8 cellular contexts compared by ENCODE assay signal in the genomic region with DNA sequence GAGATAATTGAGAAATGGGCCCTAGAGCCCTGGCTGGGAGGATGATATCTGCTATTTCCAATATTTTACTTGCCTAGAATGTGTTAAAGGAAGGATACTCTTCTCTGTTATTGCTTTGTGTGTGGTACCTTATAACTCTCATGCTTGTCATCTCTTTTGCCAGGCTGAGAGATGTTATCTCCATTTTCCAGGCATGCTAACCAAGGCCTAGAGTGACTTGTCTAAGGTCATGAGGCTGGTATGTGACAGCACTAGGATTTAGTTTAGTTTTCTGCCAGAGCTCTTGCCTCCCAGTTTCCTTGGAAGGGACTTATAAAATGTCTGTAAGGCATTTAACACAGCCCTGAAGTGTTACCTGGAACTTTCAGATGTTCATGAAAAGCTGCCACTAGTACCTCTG. TPM values are rescaled to one million over a fixed set of nuclear protein-coding genes. Genes with fewer than 3 reads are reported as not detected.
DNase-seq lines count a peak whose midpoint lies in the region; ATAC-seq and TF ChIP-seq lines count a peak whose summit lies in the region.

No MANE protein-coding gene starts in this region.

- no peaks in the 10 kb centered on the region for H3K9me2 ChIP-seq in PC-9 (ENCODE audit: insufficient read depth)

- H2AFZ ChIP-seq in PC-9 = no peak overlapping the region

- H3K9me3 ChIP-seq in CD8-positive, alpha-beta memory T cell (ENCODE audit: low read length) = no peaks in the 10 kb centered on the region
- H3K9me3 ChIP-seq in PC-9 (ENCODE audit: insufficient read depth, low read depth) = no peaks in the 10 kb centered on the region
- H3K9me3 ChIP-seq in endodermal cell (ENCODE audit: control insufficient read depth, low read length) = no peaks in the 10 kb centered on the region
- H3K9me3 ChIP-seq in ovary = no peaks in the 10 kb centered on the region

- DNase-seq in CD8-positive, alpha-beta memory T cell = no peak
- DNase-seq in PC-9 (no peak), endodermal cell (no peak), ovary (no peak), dedifferentiated amniotic fluid mesenchymal stem cell (ENCODE audit: extremely low spot score) (no peak), DMS153 treated with DMSO at 0.1 percent for 48 hours (lab: John Stamatoyannopoulos, UW; ENCODE audit: unreplicated experiment) (no peak), sciatic nerve (ENCODE audit: low spot score) (no peak)

- H3K36me3 Mint-ChIP-seq in CD8-positive, alpha-beta memory T cell = peaks cover 4 to 54% (median 10%) of the 10 kb centered on the region in 3 donors
- peaks cover 26% of the 10 kb centered on the region for H3K36me3 Mint-ChIP-seq in endodermal cell (ENCODE audit: low read depth)

- BruUV-seq in PC-9 (replicated peaks; lab: Mats Ljungman, UMichigan) = no TSS peak

- peaks cover 47 to 64% (median 52%) of the 10 kb centered on the region in 3 donors for H3K4me1 Mint-ChIP-seq in CD8-positive, alpha-beta memory T cell
- H3K4me1 Mint-ChIP-seq in endodermal cell = peaks cover 23% of the 10 kb centered on the region

- peak overlapping the region; percentile 95 for H3K4me3 ChIP-seq in CD8-positive, alpha-beta memory T cell (ENCODE audit: low read length)
- H3K4me3 ChIP-seq in PC-9 (peak overlapping the region; percentile 87), endodermal cell (ENCODE audit: low read length) (peak overlapping the region; percentile 85), ovary (peak overlapping the region; percentile 91)

- H3K4me1 ChIP-seq in CD8-positive, alpha-beta memory T cell (ENCODE audit: insufficient read depth, low read length) = peaks cover 38% of the 10 kb centered on the region
- H3K4me1 ChIP-seq in PC-9 (replicated peaks; ENCODE audit: insufficient read depth) = peaks cover 18% of the 10 kb centered on the region
- H3K4me1 ChIP-seq in endodermal cell (ENCODE audit: control insufficient read depth, insufficient read depth, low read length) = peaks cover 15% of the 10 kb centered on the region
- H3K4me1 ChIP-seq in ovary (ENCODE audit: insufficient read depth) = peaks cover 2% of the 10 kb centered on the region

- POLR2A ChIA-PET in CD8-positive, alpha-beta memory T cell (lab: Charles Lee) = interaction anchor here (0.6 to 4.0 kb wide), 11 partner anchors 8 to 834 kb away, joined by 3 to 20 read pairs (median 5); a partner anchor contains a TSS
- POLR2A ChIA-PET in PC-9 (lab: Charles Lee; ENCODE audit: unreplicated experiment) = interaction anchor here (0.6 to 0.9 kb wide), 2 partner anchors 131 to 156 kb away, joined by 3 to 7 read pairs; a partner anchor contains a TSS

- H3K79me2 ChIP-seq in PC-9 (ENCODE audit: low read depth) = peaks cover 56% of the 10 kb centered on the region

- TF ChIP-seq CTCF in PC-9 (conservative IDR thresholded peaks at IDR 0.05) = no peak
- TF ChIP-seq CTCF in endodermal cell (conservative IDR thresholded peaks at IDR 0.05) = no peak
- no peak for TF ChIP-seq CTCF in ovary (IDR thresholded peaks at IDR 0.05)

- H4K20me1 ChIP-seq in PC-9 (ENCODE audit: insufficient read depth) = peaks cover 56% of the 10 kb centered on the region

- no peak for TF ChIP-seq EP300 in ovary (IDR thresholded peaks at IDR 0.05)

- peaks cover 0 to 2% of the 10 kb centered on the region in 2 donors for H3K27me3 Mint-ChIP-seq in CD8-positive, alpha-beta memory T cell
- H3K27me3 Mint-ChIP-seq in endodermal cell (ENCODE audit: insufficient read depth) = peaks cover 12% of the 10 kb centered on the region

- no peaks in the 10 kb centered on the region for H3K27me3 ChIP-seq in CD8-positive, alpha-beta memory T cell (ENCODE audit: insufficient read depth, low read length, poor library complexity, severe bottlenecking)
- no peaks in the 10 kb centered on the region for H3K27me3 ChIP-seq in PC-9 (ENCODE audit: insufficient read depth, low read depth)
- H3K27me3 ChIP-seq in endodermal cell (ENCODE audit: control insufficient read depth, insufficient read depth, low read length, poor library complexity, severe bottlenecking) = no peaks in the 10 kb centered on the region
- no peaks in the 10 kb centered on the region for H3K27me3 ChIP-seq in ovary

- intact Hi-C loops in PC-9 (cut with micrococcal nuclease; ENCODE audit: unreplicated experiment) (loop anchor here (5.0 kb wide), 1 partner anchor 240 kb away; no protein-coding TSS in a partner anchor), ovary (cut with DNase I) (loop anchor here in 3 of 4 donors (2.0 to 5.0 kb wide), 3 partner anchors 75 to 160 kb away; a partner anchor contains a TSS), sciatic nerve (cut with DNase I) (loop anchor here (5.0 kb wide), 1 partner anchor 245 kb away; no protein-coding TSS in a partner anchor)

- H3K9ac ChIP-seq in endodermal cell (ENCODE audit: extremely low read depth, low read length, poor library complexity, severe bottlenecking) = peak overlapping the region; percentile 97

- H3K9me3 Mint-ChIP-seq in CD8-positive, alpha-beta memory T cell = no peaks in the 10 kb centered on the region
- H3K9me3 Mint-ChIP-seq in endodermal cell = no peaks in the 10 kb centered on the region

- ATAC-seq in GM21529 (IDR thresholded peaks at IDR 0.05; ENCODE audit: unreplicated experiment) = no peak
- ATAC-seq in sciatic nerve = no peak

- peaks cover 27% of the 10 kb centered on the region for H3K36me3 ChIP-seq in CD8-positive, alpha-beta memory T cell (ENCODE audit: insufficient read depth, low read length)
- H3K36me3 ChIP-seq in PC-9 (ENCODE audit: low read depth) (no peaks in the 10 kb centered on the region; the same call in 1 of the 2 replicates), endodermal cell (ENCODE audit: control insufficient read depth, insufficient read depth, low read length) (peaks cover 29% of the 10 kb centered on the region), ovary (no peaks in the 10 kb centered on the region)

- peak overlapping the region; percentile 95 to 99 (median 97) for H3K27ac Mint-ChIP-seq in CD8-positive, alpha-beta memory T cell
- H3K27ac Mint-ChIP-seq in endodermal cell = no peak overlapping the region

- CTCF ChIA-PET in CD8-positive, alpha-beta memory T cell (lab: Charles Lee) = interaction anchor here (0.8 to 4.9 kb wide), 6 partner anchors 9 to 334 kb away, joined by 3 to 35 read pairs (median 4); no protein-coding TSS in a partner anchor
- CTCF ChIA-PET in PC-9 (lab: Charles Lee) = no interaction called here

- peak overlapping the region; percentile 93 to 98 (median 94) for H3K4me3 Mint-ChIP-seq in CD8-positive, alpha-beta memory T cell
- H3K4me3 Mint-ChIP-seq in endodermal cell = peak overlapping the region; percentile 84

- TF ChIP-seq POLR2A in ovary (IDR thresholded peaks at IDR 0.05) = no peak

- H3F3A ChIP-seq in PC-9 (ENCODE audit: insufficient read depth, low read depth) = peaks cover 27% of the 10 kb centered on the region

- peak overlapping the region; percentile 92 for H3K4me2 ChIP-seq in PC-9

- H3K27ac ChIP-seq in CD8-positive, alpha-beta memory T cell (ENCODE audit: low read depth, low read length) = peak overlapping the region; percentile 97
- no peak overlapping the region for H3K27ac ChIP-seq in PC-9
- H3K27ac ChIP-seq in endodermal cell (ENCODE audit: low read depth, low read length) = no peak overlapping the region
- H3K27ac ChIP-seq in ovary = peak overlapping the region in 1 of 2 donors; percentile 90

RNA-seq across cellular contexts. Expression of a gene that starts 1.4 kb away (rescaled TPM):
- total RNA-seq in CD8-positive, alpha-beta memory T cell = 100 to 1,000 TPM in 1 of 2 experiments, 10 to 100 TPM in 1; 96.8 to 101 TPM
- 84.7 TPM for polyA plus RNA-seq in CD8-positive, alpha-beta memory T cell
- total RNA-seq in PC-9 (2021) (70.7 and 80.1 TPM in 2 replicates), endodermal cell (10 to 100 TPM; 53.4 to 67.3 TPM), ovary (100 to 1,000 TPM in 1 of 7 donors, 10 to 100 TPM in 6; 56.8 to 110 (median 67.2) TPM), sciatic nerve (81.7 TPM)
- polyA plus RNA-seq in endodermal cell (2013, experiment 1 of 2) = 67.7 TPM
- polyA plus RNA-seq in endodermal cell (2013, experiment 2 of 2) = 60.9 TPM
- 10 to 100 TPM; 53.2 to 73.4 TPM for polyA plus RNA-seq in ovary
